In the genomic region with DNA sequence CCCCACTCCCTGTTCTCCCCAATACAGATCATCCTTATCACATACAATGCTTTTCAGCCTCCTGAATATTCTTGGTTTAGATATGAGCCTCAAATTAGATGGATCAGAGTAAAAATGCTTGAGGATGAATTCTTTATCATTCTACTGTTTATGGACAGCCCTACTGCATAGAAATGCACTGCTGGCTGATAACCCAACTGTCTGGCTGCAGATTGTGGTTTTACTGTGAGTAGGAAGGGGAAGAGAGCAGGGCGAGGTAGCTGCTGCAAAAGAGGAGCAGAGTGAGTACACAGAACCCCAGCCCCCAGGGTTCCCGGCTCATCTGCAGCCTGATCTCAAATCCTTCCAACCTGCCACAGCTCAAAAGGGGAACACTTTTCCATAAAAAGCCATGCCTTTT, we compare ENCODE assay signal across 1 cellular context.
TF ChIP-seq lines count a peak whose summit lies in the region.

No MANE protein-coding gene starts in this region.

TF ChIP-seq in K562, 482 proteins besides CTCF, POLR2A, EP300 and RAD21 (continued from another document and continues in another):
- TF ChIP-seq, protein P1, sequence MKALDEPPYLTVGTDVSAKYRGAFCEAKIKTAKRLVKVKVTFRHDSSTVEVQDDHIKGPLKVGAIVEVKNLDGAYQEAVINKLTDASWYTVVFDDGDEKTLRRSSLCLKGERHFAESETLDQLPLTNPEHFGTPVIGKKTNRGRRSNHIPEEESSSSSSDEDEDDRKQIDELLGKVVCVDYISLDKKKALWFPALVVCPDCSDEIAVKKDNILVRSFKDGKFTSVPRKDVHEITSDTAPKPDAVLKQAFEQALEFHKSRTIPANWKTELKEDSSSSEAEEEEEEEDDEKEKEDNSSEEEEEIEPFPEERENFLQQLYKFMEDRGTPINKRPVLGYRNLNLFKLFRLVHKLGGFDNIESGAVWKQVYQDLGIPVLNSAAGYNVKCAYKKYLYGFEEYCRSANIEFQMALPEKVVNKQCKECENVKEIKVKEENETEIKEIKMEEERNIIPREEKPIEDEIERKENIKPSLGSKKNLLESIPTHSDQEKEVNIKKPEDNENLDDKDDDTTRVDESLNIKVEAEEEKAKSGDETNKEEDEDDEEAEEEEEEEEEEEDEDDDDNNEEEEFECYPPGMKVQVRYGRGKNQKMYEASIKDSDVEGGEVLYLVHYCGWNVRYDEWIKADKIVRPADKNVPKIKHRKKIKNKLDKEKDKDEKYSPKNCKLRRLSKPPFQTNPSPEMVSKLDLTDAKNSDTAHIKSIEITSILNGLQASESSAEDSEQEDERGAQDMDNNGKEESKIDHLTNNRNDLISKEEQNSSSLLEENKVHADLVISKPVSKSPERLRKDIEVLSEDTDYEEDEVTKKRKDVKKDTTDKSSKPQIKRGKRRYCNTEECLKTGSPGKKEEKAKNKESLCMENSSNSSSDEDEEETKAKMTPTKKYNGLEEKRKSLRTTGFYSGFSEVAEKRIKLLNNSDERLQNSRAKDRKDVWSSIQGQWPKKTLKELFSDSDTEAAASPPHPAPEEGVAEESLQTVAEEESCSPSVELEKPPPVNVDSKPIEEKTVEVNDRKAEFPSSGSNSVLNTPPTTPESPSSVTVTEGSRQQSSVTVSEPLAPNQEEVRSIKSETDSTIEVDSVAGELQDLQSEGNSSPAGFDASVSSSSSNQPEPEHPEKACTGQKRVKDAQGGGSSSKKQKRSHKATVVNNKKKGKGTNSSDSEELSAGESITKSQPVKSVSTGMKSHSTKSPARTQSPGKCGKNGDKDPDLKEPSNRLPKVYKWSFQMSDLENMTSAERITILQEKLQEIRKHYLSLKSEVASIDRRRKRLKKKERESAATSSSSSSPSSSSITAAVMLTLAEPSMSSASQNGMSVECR (CRISPR knock-in tag; IDR thresholded peaks at IDR 0.05): no peak
- TF ChIP-seq, protein P2, sequence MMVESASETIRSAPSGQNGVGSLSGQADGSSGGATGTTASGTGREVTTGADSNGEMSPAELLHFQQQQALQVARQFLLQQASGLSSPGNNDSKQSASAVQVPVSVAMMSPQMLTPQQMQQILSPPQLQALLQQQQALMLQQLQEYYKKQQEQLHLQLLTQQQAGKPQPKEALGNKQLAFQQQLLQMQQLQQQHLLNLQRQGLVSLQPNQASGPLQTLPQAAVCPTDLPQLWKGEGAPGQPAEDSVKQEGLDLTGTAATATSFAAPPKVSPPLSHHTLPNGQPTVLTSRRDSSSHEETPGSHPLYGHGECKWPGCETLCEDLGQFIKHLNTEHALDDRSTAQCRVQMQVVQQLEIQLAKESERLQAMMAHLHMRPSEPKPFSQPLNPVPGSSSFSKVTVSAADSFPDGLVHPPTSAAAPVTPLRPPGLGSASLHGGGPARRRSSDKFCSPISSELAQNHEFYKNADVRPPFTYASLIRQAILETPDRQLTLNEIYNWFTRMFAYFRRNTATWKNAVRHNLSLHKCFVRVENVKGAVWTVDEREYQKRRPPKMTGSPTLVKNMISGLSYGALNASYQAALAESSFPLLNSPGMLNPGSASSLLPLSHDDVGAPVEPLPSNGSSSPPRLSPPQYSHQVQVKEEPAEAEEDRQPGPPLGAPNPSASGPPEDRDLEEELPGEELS (CRISPR knock-in tag; IDR thresholded peaks at IDR 0.05; ENCODE audit: borderline replicate concordance): no peak
- TF ChIP-seq, protein P3, sequence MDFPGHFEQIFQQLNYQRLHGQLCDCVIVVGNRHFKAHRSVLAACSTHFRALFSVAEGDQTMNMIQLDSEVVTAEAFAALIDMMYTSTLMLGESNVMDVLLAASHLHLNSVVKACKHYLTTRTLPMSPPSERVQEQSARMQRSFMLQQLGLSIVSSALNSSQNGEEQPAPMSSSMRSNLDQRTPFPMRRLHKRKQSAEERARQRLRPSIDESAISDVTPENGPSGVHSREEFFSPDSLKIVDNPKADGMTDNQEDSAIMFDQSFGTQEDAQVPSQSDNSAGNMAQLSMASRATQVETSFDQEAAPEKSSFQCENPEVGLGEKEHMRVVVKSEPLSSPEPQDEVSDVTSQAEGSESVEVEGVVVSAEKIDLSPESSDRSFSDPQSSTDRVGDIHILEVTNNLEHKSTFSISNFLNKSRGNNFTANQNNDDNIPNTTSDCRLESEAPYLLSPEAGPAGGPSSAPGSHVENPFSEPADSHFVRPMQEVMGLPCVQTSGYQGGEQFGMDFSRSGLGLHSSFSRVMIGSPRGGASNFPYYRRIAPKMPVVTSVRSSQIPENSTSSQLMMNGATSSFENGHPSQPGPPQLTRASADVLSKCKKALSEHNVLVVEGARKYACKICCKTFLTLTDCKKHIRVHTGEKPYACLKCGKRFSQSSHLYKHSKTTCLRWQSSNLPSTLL (IDR thresholded peaks at IDR 0.05): no peak
- no peak for TF ChIP-seq ZBTB1 (CRISPR knock-in tag; IDR thresholded peaks at IDR 0.05; ENCODE audit: borderline replicate concordance, low read depth)
- no peak for TF ChIP-seq GTF2E2 (tag; IDR thresholded peaks at IDR 0.05)
- TF ChIP-seq ZNF41 (CRISPR knock-in tag; conservative IDR thresholded peaks at IDR 0.05): no peak
- no peak for TF ChIP-seq ATF1 (CRISPR knock-in tag; IDR thresholded peaks at IDR 0.05)
- TF ChIP-seq ATF1 (tag; IDR thresholded peaks at IDR 0.05): 0 out of 2 replicates have a peak, but pooled peaks have one; percentile 14
- TF ChIP-seq ZNF75A (CRISPR knock-in tag; IDR thresholded peaks at IDR 0.05): no peak
- no peak for TF ChIP-seq SRSF7 (optimal IDR thresholded peaks at IDR 0.05; ENCODE audit: low read depth, low read length)
- peak; percentile 80 for TF ChIP-seq NCOR1 (IDR thresholded peaks at IDR 0.05)
- TF ChIP-seq ZNF717 (CRISPR knock-in tag; IDR thresholded peaks at IDR 0.05): no peak
- TF ChIP-seq, protein P4, sequence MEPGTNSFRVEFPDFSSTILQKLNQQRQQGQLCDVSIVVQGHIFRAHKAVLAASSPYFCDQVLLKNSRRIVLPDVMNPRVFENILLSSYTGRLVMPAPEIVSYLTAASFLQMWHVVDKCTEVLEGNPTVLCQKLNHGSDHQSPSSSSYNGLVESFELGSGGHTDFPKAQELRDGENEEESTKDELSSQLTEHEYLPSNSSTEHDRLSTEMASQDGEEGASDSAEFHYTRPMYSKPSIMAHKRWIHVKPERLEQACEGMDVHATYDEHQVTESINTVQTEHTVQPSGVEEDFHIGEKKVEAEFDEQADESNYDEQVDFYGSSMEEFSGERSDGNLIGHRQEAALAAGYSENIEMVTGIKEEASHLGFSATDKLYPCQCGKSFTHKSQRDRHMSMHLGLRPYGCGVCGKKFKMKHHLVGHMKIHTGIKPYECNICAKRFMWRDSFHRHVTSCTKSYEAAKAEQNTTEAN (CRISPR knock-in tag; IDR thresholded peaks at IDR 0.05): no peak
- no peak for TF ChIP-seq ZNF175 (CRISPR knock-in tag; IDR thresholded peaks at IDR 0.05; ENCODE audit: low read depth)
- no peak for TF ChIP-seq ZNF174 (CRISPR knock-in tag; IDR thresholded peaks at IDR 0.05)
- TF ChIP-seq TEAD4 (IDR thresholded peaks at IDR 0.05; ENCODE audit: low read length): peak; percentile 90
- TF ChIP-seq TEAD4 (CRISPR knock-in tag; IDR thresholded peaks at IDR 0.05; ENCODE audit: borderline replicate concordance): no peak
- TF ChIP-seq ZNF584 (CRISPR knock-in tag; IDR thresholded peaks at IDR 0.05; ENCODE audit: low read depth): no peak
- TF ChIP-seq CREM (IDR thresholded peaks at IDR 0.05; ENCODE audit: low read depth): 0 out of 2 replicates have a peak, but pooled peaks have one; percentile 48
- TF ChIP-seq, protein P5, sequence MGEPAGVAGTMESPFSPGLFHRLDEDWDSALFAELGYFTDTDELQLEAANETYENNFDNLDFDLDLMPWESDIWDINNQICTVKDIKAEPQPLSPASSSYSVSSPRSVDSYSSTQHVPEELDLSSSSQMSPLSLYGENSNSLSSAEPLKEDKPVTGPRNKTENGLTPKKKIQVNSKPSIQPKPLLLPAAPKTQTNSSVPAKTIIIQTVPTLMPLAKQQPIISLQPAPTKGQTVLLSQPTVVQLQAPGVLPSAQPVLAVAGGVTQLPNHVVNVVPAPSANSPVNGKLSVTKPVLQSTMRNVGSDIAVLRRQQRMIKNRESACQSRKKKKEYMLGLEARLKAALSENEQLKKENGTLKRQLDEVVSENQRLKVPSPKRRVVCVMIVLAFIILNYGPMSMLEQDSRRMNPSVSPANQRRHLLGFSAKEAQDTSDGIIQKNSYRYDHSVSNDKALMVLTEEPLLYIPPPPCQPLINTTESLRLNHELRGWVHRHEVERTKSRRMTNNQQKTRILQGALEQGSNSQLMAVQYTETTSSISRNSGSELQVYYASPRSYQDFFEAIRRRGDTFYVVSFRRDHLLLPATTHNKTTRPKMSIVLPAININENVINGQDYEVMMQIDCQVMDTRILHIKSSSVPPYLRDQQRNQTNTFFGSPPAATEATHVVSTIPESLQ (CRISPR knock-in tag; IDR thresholded peaks at IDR 0.05): no peak
- no peak for TF ChIP-seq ZNF436 (CRISPR knock-in tag; IDR thresholded peaks at IDR 0.05)
- no peak for TF ChIP-seq ZKSCAN8 (CRISPR knock-in tag; IDR thresholded peaks at IDR 0.05)
- TF ChIP-seq HMG20A (CRISPR knock-in tag; conservative IDR thresholded peaks at IDR 0.05): no peak
- no peak for TF ChIP-seq SNIP1 (IDR thresholded peaks at IDR 0.05; ENCODE audit: low read depth)
- TF ChIP-seq ZBTB17 (CRISPR knock-in tag; IDR thresholded peaks at IDR 0.05): peak; percentile 38; the same call in 1 of the 2 replicates
- TF ChIP-seq SIRT6 (IDR thresholded peaks at IDR 0.05; ENCODE audit: low read depth, low read length): no peak
- no peak for TF ChIP-seq TCF7 (IDR thresholded peaks at IDR 0.05; ENCODE audit: borderline replicate concordance)
- TF ChIP-seq, protein P6, sequence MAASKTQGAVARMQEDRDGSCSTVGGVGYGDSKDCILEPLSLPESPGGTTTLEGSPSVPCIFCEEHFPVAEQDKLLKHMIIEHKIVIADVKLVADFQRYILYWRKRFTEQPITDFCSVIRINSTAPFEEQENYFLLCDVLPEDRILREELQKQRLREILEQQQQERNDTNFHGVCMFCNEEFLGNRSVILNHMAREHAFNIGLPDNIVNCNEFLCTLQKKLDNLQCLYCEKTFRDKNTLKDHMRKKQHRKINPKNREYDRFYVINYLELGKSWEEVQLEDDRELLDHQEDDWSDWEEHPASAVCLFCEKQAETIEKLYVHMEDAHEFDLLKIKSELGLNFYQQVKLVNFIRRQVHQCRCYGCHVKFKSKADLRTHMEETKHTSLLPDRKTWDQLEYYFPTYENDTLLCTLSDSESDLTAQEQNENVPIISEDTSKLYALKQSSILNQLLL (CRISPR knock-in tag; IDR thresholded peaks at IDR 0.05; ENCODE audit: borderline replicate concordance): no peak
- TF ChIP-seq ZC3H8 (IDR thresholded peaks at IDR 0.05): no peak
- TF ChIP-seq GATAD2B (IDR thresholded peaks at IDR 0.05; ENCODE audit: borderline replicate concordance): peak; percentile 60; the same call in 1 of the 2 replicates
- TF ChIP-seq, protein P7, sequence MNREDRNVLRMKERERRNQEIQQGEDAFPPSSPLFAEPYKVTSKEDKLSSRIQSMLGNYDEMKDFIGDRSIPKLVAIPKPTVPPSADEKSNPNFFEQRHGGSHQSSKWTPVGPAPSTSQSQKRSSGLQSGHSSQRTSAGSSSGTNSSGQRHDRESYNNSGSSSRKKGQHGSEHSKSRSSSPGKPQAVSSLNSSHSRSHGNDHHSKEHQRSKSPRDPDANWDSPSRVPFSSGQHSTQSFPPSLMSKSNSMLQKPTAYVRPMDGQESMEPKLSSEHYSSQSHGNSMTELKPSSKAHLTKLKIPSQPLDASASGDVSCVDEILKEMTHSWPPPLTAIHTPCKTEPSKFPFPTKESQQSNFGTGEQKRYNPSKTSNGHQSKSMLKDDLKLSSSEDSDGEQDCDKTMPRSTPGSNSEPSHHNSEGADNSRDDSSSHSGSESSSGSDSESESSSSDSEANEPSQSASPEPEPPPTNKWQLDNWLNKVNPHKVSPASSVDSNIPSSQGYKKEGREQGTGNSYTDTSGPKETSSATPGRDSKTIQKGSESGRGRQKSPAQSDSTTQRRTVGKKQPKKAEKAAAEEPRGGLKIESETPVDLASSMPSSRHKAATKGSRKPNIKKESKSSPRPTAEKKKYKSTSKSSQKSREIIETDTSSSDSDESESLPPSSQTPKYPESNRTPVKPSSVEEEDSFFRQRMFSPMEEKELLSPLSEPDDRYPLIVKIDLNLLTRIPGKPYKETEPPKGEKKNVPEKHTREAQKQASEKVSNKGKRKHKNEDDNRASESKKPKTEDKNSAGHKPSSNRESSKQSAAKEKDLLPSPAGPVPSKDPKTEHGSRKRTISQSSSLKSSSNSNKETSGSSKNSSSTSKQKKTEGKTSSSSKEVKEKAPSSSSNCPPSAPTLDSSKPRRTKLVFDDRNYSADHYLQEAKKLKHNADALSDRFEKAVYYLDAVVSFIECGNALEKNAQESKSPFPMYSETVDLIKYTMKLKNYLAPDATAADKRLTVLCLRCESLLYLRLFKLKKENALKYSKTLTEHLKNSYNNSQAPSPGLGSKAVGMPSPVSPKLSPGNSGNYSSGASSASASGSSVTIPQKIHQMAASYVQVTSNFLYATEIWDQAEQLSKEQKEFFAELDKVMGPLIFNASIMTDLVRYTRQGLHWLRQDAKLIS (CRISPR knock-in tag; IDR thresholded peaks at IDR 0.05): no peak
- TF ChIP-seq, protein P8, sequence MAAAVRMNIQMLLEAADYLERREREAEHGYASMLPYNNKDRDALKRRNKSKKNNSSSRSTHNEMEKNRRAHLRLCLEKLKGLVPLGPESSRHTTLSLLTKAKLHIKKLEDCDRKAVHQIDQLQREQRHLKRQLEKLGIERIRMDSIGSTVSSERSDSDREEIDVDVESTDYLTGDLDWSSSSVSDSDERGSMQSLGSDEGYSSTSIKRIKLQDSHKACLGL (CRISPR knock-in tag; IDR thresholded peaks at IDR 0.05; ENCODE audit: borderline replicate concordance, poor library complexity, severe bottlenecking): no peak
- TF ChIP-seq SMARCA4 (IDR thresholded peaks at IDR 0.05): peak; percentile 71; the same call in 1 of the 2 replicates
- peak; percentile 52; the same call in 1 of the 2 replicates for TF ChIP-seq FOXM1 (IDR thresholded peaks at IDR 0.05; ENCODE audit: low read depth)
- TF ChIP-seq FOXM1 (CRISPR knock-in tag; IDR thresholded peaks at IDR 0.05; ENCODE audit: low read depth): no peak
- TF ChIP-seq SPI1 (IDR thresholded peaks at IDR 0.05; ENCODE audit: borderline replicate concordance, low read depth, low read length): peak; percentile 60; the same call in 1 of the 2 replicates
- TF ChIP-seq FOSL1 (tag; conservative IDR thresholded peaks at IDR 0.05): no peak
- no peak for TF ChIP-seq PHTF2 (CRISPR knock-in tag; IDR thresholded peaks at IDR 0.05)
- TF ChIP-seq, protein P9, sequence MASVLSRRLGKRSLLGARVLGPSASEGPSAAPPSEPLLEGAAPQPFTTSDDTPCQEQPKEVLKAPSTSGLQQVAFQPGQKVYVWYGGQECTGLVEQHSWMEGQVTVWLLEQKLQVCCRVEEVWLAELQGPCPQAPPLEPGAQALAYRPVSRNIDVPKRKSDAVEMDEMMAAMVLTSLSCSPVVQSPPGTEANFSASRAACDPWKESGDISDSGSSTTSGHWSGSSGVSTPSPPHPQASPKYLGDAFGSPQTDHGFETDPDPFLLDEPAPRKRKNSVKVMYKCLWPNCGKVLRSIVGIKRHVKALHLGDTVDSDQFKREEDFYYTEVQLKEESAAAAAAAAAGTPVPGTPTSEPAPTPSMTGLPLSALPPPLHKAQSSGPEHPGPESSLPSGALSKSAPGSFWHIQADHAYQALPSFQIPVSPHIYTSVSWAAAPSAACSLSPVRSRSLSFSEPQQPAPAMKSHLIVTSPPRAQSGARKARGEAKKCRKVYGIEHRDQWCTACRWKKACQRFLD (CRISPR knock-in tag; IDR thresholded peaks at IDR 0.05): peak; percentile 39; the same call in 1 of the 2 replicates
